In genomic region chr20:24379116-24379927, GRCh38 we compare ENCODE assay signal across 15 cellular contexts.
DNase-seq lines count a peak whose midpoint lies in the region; ATAC-seq and TF ChIP-seq lines count a peak whose summit lies in the region.
"Had no signal": no experiment of that assay in that cellular context is flagged by ENCODE, and none has a peak within 500 bp of the region (broad histone marks: within the 10 kb centered on the region; RNA-seq: fewer than 3 reads in every experiment).

No MANE protein-coding gene starts in this region.

- intact Hi-C loops in Right ventricle myocardium superior (cut with DNase I) (no loop called here), left lung (cut with DNase I) (no loop called here), OCI-LY7 (cut with micrococcal nuclease; ENCODE audit: unreplicated experiment) (no loop called here)

- no TSS peak for BruUV-seq in OCI-LY7 (replicated peaks; lab: Mats Ljungman, UMichigan)

- no peaks in the 10 kb centered on the region for H4K20me1 ChIP-seq in OCI-LY7 (ENCODE audit: insufficient read depth, low read length)

- H3K36me3 ChIP-seq in right atrium auricular region (no peaks in the 10 kb centered on the region), left lung (no peaks in the 10 kb centered on the region), OCI-LY7 (ENCODE audit: insufficient read depth, low read length) (no peaks in the 10 kb centered on the region)
- H3K36me3 ChIP-seq: BE2C, esophagus squamous epithelium had no signal

- CTCF ChIA-PET in OCI-LY7 (lab: Charles Lee; ENCODE audit: unreplicated experiment): no interaction called here

- H3K4me1 ChIP-seq in right atrium auricular region (peaks cover 0 to 8% of the 10 kb centered on the region in 2 donors), left lung (no peaks in the 10 kb centered on the region), OCI-LY7 (ENCODE audit: insufficient read depth, low read length, poor library complexity, severe bottlenecking) (no peaks in the 10 kb centered on the region)
- H3K4me1 ChIP-seq: esophagus squamous epithelium had no signal

- POLR2A ChIA-PET in OCI-LY7 (lab: Charles Lee): interaction anchor here (0.6 to 0.8 kb wide), 3 partner anchors 26 to 487 kb away, joined by 3 to 4 read pairs (median 3); no protein-coding TSS in a partner anchor

- H3K27ac ChIP-seq in right atrium auricular region (no peak overlapping the region), left lung (peak overlapping the region in 1 of 2 donors; percentile 37), OCI-LY7 (ENCODE audit: low read depth, low read length, poor library complexity, severe bottlenecking) (no peak overlapping the region)

- H3K27me3 ChIP-seq in right atrium auricular region (no peaks in the 10 kb centered on the region), left lung (no peaks in the 10 kb centered on the region)
- H3K27me3 ChIP-seq: BE2C, esophagus squamous epithelium had no signal

- no peak overlapping the region for H2AFZ ChIP-seq in OCI-LY7 (ENCODE audit: low read length)

- no peaks in the 10 kb centered on the region for H3K79me2 ChIP-seq in OCI-LY7 (ENCODE audit: insufficient read depth, low read depth, low read length)

- ATAC-seq in Right ventricle myocardium superior (ENCODE audit: poor library complexity) (no peak), left lung (peak; percentile 53)
- ATAC-seq: activated naive CD8-positive, alpha-beta T cell treated with anti-CD3 and anti-CD28 coated beads, Interleukin-2, amount 50 U/mL, for 24 hours had no signal

- DNase-seq in Right ventricle myocardium superior: peak; percentile 54
- no peak for DNase-seq in right atrium auricular region (ENCODE audit: low spot score)
- DNase-seq in cardiac fibroblast (ENCODE audit: low read depth in 2 of 2): peak; percentile 37 to 48
- peak in 1 of 2 donors; percentile 45 for DNase-seq in left lung
- no peak for DNase-seq in effector CD8-positive, alpha-beta T cell (lab: John Stamatoyannopoulos, UW)
- no peak for DNase-seq in T-helper 2 cell
- no peak for DNase-seq in OCI-LY7 (ENCODE audit: low spot score)
- no peak for DNase-seq in AG08396 (ENCODE audit: low spot score)
- DNase-seq: activated CD4-positive, alpha-beta T cell treated with anti-CD3 and anti-CD28 coated beads, Interleukin-2, amount 10 ng/mL, durations not matched to agents 7 days and 5 days; activated naive CD8-positive, alpha-beta T cell treated with anti-CD3 and anti-CD28 coated beads, Interleukin-2, amount 50 U/mL, for 24 hours; BE2C; esophagus squamous epithelium; NCI-H2081 treated with DMSO at 0.1 percent for 48 hours; SHP77; stimulated activated CD4-positive, alpha-beta T cell treated with anti-CD3 and anti-CD28 coated beads, Interleukin-12 subunit alpha, Interleukin-12 subunit beta, amount 100 ng/mL, for 4 hours had no signal

- no peak overlapping the region for H3K4me2 ChIP-seq in OCI-LY7 (ENCODE audit: low read length)

- H3K9me3 ChIP-seq in right atrium auricular region (no peaks in the 10 kb centered on the region), left lung (no peaks in the 10 kb centered on the region), OCI-LY7 (ENCODE audit: low read length) (no peaks in the 10 kb centered on the region)
- H3K9me3 ChIP-seq: BE2C, esophagus squamous epithelium had no signal

- no peak overlapping the region for H3K4me3 ChIP-seq in right atrium auricular region
- no peak overlapping the region for H3K4me3 ChIP-seq in cardiac fibroblast (replicated peaks in 1 of 2; ENCODE audit: low read depth in 2 of 2, low read length in 2 of 2)
- no peak overlapping the region for H3K4me3 ChIP-seq in left lung
- no peak overlapping the region for H3K4me3 ChIP-seq in OCI-LY7 (ENCODE audit: low read depth, low read length, poor library complexity, severe bottlenecking)
- H3K4me3 ChIP-seq: esophagus squamous epithelium had no signal

- no peaks in the 10 kb centered on the region for H3K9me2 ChIP-seq in OCI-LY7 (ENCODE audit: insufficient read depth, low read length)

- TF ChIP-seq CTCF in right atrium auricular region (IDR thresholded peaks at IDR 0.05) (no peak), cardiac fibroblast (IDR thresholded peaks at IDR 0.05; ENCODE audit: low read depth, low read length) (no peak), left lung (IDR thresholded peaks at IDR 0.05) (no peak), OCI-LY7 (conservative IDR thresholded peaks at IDR 0.05; ENCODE audit: low read length) (no peak)

Comparison
In these comparisons a context has a peak if more than half of its experiments do, and no peak if none do; other contexts are left out.
1. DNase-seq: peak in Right ventricle myocardium superior (single experiment) and cardiac fibroblast (2 of 2); none in right atrium auricular region (single experiment), effector CD8-positive, alpha-beta T cell (single experiment), T-helper 2 cell (0 of 5), OCI-LY7 (single experiment) and AG08396 (single experiment).